Comparison of ENCODE assay signal across 2 cellular contexts in genomic region chr5:31445041-31445600, GRCh38.
TF ChIP-seq lines count a peak whose summit lies in the region.

No MANE protein-coding gene starts in this region.

TF ChIP-seq in IMR-90, 13 proteins besides CTCF, POLR2A, EP300 and RAD21:
- TF ChIP-seq MXI1 (IDR thresholded peaks at IDR 0.05; ENCODE audit: borderline replicate concordance, low read depth, low read length) (no peak), MAZ (IDR thresholded peaks at IDR 0.05; ENCODE audit: borderline replicate concordance, low read depth, low read length) (no peak), MAFK (IDR thresholded peaks at IDR 0.05; ENCODE audit: low read depth, low read length) (no peak), RFX5 (IDR thresholded peaks at IDR 0.05; ENCODE audit: low read depth, low read length) (no peak)

TF ChIP-seq in H1, 55 proteins besides CTCF, POLR2A, EP300 and RAD21:
- TF ChIP-seq NANOG (IDR thresholded peaks at IDR 0.05; ENCODE audit: insufficient read depth, low read depth, low read length, poor library complexity, severe bottlenecking) (no peak), CEBPB (IDR thresholded peaks at IDR 0.05; ENCODE audit: low read depth, low read length) (no peak), HDAC6 (IDR thresholded peaks at IDR 0.05; ENCODE audit: low read depth, low read length) (no peak), BACH1 (IDR thresholded peaks at IDR 0.05; ENCODE audit: low read length) (no peak), FOSL1 (IDR thresholded peaks at IDR 0.05; ENCODE audit: insufficient read depth, low read depth, low read length) (no peak), CHD2 (IDR thresholded peaks at IDR 0.05; ENCODE audit: low read length) (no peak), KDM4A (IDR thresholded peaks at IDR 0.05; ENCODE audit: low read depth, low read length, severe bottlenecking) (no peak), JUND (IDR thresholded peaks at IDR 0.05; ENCODE audit: low read length) (no peak), KDM1A (IDR thresholded peaks at IDR 0.05; ENCODE audit: borderline replicate concordance, low read length) (no peak)
- TF ChIP-seq, protein P1, sequence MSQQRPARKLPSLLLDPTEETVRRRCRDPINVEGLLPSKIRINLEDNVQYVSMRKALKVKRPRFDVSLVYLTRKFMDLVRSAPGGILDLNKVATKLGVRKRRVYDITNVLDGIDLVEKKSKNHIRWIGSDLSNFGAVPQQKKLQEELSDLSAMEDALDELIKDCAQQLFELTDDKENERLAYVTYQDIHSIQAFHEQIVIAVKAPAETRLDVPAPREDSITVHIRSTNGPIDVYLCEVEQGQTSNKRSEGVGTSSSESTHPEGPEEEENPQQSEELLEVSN (IDR thresholded peaks at IDR 0.05), result no peak
TF ChIP-seq in H1: peak in this region for 0.
